Comparison of ENCODE assay signal across 15 cellular contexts in genomic region chr7:76080211-76080610, GRCh38.
"Had no signal": no experiment of that assay in that cellular context is flagged by ENCODE, and none has a peak within 500 bp of the region (broad histone marks: within the 10 kb centered on the region; RNA-seq: fewer than 3 reads in every experiment).

No MANE protein-coding gene starts in this region.

- H3K27ac ChIP-seq: esophagus squamous epithelium, gastroesophageal sphincter, hepatocyte, stomach had no signal

- H3K79me2 ChIP-seq: hepatocyte had no signal

- H3K27me3 Mint-ChIP-seq: naive thymus-derived CD4-positive, alpha-beta T cell had no signal

- ATAC-seq: effector memory CD8-positive, alpha-beta T cell; gastroesophageal sphincter; naive thymus-derived CD4-positive, alpha-beta T cell; sciatic nerve had no signal

- H3K36me3 ChIP-seq: esophagus squamous epithelium, gastroesophageal sphincter, stomach had no signal

- H3K4me3 ChIP-seq: esophagus squamous epithelium, gastroesophageal sphincter, hepatocyte, stomach had no signal

- H3K4me2 ChIP-seq: hepatocyte had no signal

- DNase-seq: effector memory CD8-positive, alpha-beta T cell; esophagus squamous epithelium; foreskin fibroblast; glutamatergic neuron; kidney glomerular epithelial cell; naive thymus-derived CD4-positive, alpha-beta T cell; stimulated activated CD4-positive, alpha-beta T cell treated with anti-CD3 and anti-CD28 coated beads, Interleukin-2, amount 100 ng/mL, for 24 hours; stimulated activated CD4-positive, alpha-beta T cell treated with anti-CD3 and anti-CD28 coated beads, Interleukin-4, amount 100 ng/mL, for 4 hours; stimulated activated naive CD4-positive, alpha-beta T cell; stomach; substantia nigra; trophoblast cell had no signal

- H3K9me3 Mint-ChIP-seq: effector memory CD8-positive, alpha-beta T cell had no signal

- H3K4me1 ChIP-seq: gastroesophageal sphincter, stomach had no signal

- H3K4me3 Mint-ChIP-seq: effector memory CD8-positive, alpha-beta T cell; naive thymus-derived CD4-positive, alpha-beta T cell had no signal

- H3K9me3 ChIP-seq: esophagus squamous epithelium, stomach had no signal

- H3K27me3 ChIP-seq: esophagus squamous epithelium, gastroesophageal sphincter, hepatocyte, stomach had no signal

- H3K27ac Mint-ChIP-seq: effector memory CD8-positive, alpha-beta T cell had no signal

- H2AFZ ChIP-seq: hepatocyte had no signal
